1 cellular context compared by ENCODE assay signal in the genomic region with DNA sequence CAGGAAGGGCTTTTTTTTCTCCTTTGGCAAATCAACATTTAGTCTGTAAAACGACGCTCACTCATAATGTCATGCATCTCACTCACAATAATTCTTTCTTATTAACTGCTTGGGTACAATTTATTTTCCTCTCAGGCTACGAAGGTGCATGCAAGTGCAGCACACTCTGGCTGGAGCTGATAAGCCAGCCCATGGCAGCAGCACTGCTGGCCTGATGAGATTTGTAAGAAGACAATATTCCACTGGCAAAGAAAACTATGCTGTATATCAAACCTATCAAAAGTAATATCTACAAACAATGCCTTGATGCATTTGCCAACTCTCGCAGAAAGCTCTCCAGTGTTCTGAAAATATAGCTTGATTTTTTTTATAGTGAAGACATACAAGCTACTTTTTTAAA.
TF ChIP-seq lines count a peak whose summit lies in the region.

No MANE protein-coding gene starts in this region.

TF ChIP-seq in K562, 482 proteins besides CTCF, POLR2A, EP300 and RAD21 (continued from another document and continues in another):
- TF ChIP-seq, protein P1, sequence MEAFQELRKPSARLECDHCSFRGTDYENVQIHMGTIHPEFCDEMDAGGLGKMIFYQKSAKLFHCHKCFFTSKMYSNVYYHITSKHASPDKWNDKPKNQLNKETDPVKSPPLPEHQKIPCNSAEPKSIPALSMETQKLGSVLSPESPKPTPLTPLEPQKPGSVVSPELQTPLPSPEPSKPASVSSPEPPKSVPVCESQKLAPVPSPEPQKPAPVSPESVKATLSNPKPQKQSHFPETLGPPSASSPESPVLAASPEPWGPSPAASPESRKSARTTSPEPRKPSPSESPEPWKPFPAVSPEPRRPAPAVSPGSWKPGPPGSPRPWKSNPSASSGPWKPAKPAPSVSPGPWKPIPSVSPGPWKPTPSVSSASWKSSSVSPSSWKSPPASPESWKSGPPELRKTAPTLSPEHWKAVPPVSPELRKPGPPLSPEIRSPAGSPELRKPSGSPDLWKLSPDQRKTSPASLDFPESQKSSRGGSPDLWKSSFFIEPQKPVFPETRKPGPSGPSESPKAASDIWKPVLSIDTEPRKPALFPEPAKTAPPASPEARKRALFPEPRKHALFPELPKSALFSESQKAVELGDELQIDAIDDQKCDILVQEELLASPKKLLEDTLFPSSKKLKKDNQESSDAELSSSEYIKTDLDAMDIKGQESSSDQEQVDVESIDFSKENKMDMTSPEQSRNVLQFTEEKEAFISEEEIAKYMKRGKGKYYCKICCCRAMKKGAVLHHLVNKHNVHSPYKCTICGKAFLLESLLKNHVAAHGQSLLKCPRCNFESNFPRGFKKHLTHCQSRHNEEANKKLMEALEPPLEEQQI (IDR thresholded peaks at IDR 0.05): 0 out of 2 replicates have a peak, but pooled peaks have one; percentile 27
- TF ChIP-seq XRCC3 (IDR thresholded peaks at IDR 0.05) (no peak), SOX6 (IDR thresholded peaks at IDR 0.05) (peak; percentile 95), POLR2AphosphoS5 (IDR thresholded peaks at IDR 0.05; ENCODE audit: control insufficient read depth, insufficient read depth, low read depth, low read length) (peak; percentile 92), ZNF24 (IDR thresholded peaks at IDR 0.05) (no peak), TAL1 (IDR thresholded peaks at IDR 0.05) (peak; percentile 93), ZBTB17 (CRISPR knock-in tag; IDR thresholded peaks at IDR 0.05) (no peak), ZNF830 (CRISPR knock-in tag; IDR thresholded peaks at IDR 0.05) (no peak), CREM (IDR thresholded peaks at IDR 0.05; ENCODE audit: low read depth) (0 out of 2 replicates have a peak, but pooled peaks have one; percentile 21), ADNP (tag; IDR thresholded peaks at IDR 0.05) (0 out of 2 replicates have a peak, but pooled peaks have one; percentile 23), SUPT5H (IDR thresholded peaks at IDR 0.05) (no peak), DPF2 (IDR thresholded peaks at IDR 0.05) (peak; percentile 87), ZKSCAN1 (IDR thresholded peaks at IDR 0.05; ENCODE audit: low read depth, low read length) (0 out of 2 replicates have a peak, but pooled peaks have one; percentile 32), NFIC (IDR thresholded peaks at IDR 0.05) (peak; percentile 51), STAT5A (IDR thresholded peaks at IDR 0.05; ENCODE audit: borderline replicate concordance, low read length) (peak; percentile 78), ARID1B (IDR thresholded peaks at IDR 0.05) (peak; percentile 91), BHLHE40 (IDR thresholded peaks at IDR 0.05; ENCODE audit: low read length) (peak; percentile 22; the same call in 1 of the 2 replicates), TCF3 (CRISPR knock-in tag; IDR thresholded peaks at IDR 0.05) (peak; percentile 52; the same call in 1 of the 2 replicates), CBFA2T2 (conservative IDR thresholded peaks at IDR 0.05) (peak; percentile 86), SMARCC2 (IDR thresholded peaks at IDR 0.05; ENCODE audit: low read depth) (peak; percentile 75), MEIS2 (IDR thresholded peaks at IDR 0.05; ENCODE audit: partially characterized antibody) (peak; percentile 81), NFIX (CRISPR knock-in tag; IDR thresholded peaks at IDR 0.05; ENCODE audit: low read depth) (no peak), KLF16 (IDR thresholded peaks at IDR 0.05) (peak; percentile 60; the same call in 1 of the 2 replicates), PML (IDR thresholded peaks at IDR 0.05; ENCODE audit: low read length) (peak; percentile 76), TEAD4 (IDR thresholded peaks at IDR 0.05; ENCODE audit: low read length) (peak; percentile 93), TEAD4 (CRISPR knock-in tag; IDR thresholded peaks at IDR 0.05; ENCODE audit: borderline replicate concordance) (no peak), RFX5 (IDR thresholded peaks at IDR 0.05; ENCODE audit: low read depth, low read length) (no peak), TEAD1 (CRISPR knock-in tag; IDR thresholded peaks at IDR 0.05) (no peak), CREB1 (IDR thresholded peaks at IDR 0.05) (0 out of 2 replicates have a peak, but pooled peaks have one; percentile 23), CREB1 (CRISPR knock-in tag; IDR thresholded peaks at IDR 0.05) (no peak), NCOR1 (IDR thresholded peaks at IDR 0.05) (peak; percentile 81), SMARCE1 (IDR thresholded peaks at IDR 0.05) (peak; percentile 77)
- TF ChIP-seq, protein P2, sequence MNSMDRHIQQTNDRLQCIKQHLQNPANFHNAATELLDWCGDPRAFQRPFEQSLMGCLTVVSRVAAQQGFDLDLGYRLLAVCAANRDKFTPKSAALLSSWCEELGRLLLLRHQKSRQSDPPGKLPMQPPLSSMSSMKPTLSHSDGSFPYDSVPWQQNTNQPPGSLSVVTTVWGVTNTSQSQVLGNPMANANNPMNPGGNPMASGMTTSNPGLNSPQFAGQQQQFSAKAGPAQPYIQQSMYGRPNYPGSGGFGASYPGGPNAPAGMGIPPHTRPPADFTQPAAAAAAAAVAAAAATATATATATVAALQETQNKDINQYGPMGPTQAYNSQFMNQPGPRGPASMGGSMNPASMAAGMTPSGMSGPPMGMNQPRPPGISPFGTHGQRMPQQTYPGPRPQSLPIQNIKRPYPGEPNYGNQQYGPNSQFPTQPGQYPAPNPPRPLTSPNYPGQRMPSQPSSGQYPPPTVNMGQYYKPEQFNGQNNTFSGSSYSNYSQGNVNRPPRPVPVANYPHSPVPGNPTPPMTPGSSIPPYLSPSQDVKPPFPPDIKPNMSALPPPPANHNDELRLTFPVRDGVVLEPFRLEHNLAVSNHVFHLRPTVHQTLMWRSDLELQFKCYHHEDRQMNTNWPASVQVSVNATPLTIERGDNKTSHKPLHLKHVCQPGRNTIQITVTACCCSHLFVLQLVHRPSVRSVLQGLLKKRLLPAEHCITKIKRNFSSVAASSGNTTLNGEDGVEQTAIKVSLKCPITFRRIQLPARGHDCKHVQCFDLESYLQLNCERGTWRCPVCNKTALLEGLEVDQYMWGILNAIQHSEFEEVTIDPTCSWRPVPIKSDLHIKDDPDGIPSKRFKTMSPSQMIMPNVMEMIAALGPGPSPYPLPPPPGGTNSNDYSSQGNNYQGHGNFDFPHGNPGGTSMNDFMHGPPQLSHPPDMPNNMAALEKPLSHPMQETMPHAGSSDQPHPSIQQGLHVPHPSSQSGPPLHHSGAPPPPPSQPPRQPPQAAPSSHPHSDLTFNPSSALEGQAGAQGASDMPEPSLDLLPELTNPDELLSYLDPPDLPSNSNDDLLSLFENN (IDR thresholded peaks at IDR 0.05; ENCODE audit: low read depth in 2 of 2, low read length in 2 of 2): peak in 1 of 2 experiments; percentile 74; a peak in 2 of 4 replicates
- TF ChIP-seq, protein P3, sequence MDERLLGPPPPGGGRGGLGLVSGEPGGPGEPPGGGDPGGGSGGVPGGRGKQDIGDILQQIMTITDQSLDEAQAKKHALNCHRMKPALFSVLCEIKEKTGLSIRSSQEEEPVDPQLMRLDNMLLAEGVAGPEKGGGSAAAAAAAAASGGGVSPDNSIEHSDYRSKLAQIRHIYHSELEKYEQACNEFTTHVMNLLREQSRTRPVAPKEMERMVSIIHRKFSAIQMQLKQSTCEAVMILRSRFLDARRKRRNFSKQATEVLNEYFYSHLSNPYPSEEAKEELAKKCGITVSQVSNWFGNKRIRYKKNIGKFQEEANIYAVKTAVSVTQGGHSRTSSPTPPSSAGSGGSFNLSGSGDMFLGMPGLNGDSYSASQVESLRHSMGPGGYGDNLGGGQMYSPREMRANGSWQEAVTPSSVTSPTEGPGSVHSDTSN (CRISPR knock-in tag; IDR thresholded peaks at IDR 0.05; ENCODE audit: low read depth): no peak
- TF ChIP-seq, protein P3 (tag; conservative IDR thresholded peaks at IDR 0.05; ENCODE audit: low read depth): peak; percentile 81
- TF ChIP-seq, protein P4, sequence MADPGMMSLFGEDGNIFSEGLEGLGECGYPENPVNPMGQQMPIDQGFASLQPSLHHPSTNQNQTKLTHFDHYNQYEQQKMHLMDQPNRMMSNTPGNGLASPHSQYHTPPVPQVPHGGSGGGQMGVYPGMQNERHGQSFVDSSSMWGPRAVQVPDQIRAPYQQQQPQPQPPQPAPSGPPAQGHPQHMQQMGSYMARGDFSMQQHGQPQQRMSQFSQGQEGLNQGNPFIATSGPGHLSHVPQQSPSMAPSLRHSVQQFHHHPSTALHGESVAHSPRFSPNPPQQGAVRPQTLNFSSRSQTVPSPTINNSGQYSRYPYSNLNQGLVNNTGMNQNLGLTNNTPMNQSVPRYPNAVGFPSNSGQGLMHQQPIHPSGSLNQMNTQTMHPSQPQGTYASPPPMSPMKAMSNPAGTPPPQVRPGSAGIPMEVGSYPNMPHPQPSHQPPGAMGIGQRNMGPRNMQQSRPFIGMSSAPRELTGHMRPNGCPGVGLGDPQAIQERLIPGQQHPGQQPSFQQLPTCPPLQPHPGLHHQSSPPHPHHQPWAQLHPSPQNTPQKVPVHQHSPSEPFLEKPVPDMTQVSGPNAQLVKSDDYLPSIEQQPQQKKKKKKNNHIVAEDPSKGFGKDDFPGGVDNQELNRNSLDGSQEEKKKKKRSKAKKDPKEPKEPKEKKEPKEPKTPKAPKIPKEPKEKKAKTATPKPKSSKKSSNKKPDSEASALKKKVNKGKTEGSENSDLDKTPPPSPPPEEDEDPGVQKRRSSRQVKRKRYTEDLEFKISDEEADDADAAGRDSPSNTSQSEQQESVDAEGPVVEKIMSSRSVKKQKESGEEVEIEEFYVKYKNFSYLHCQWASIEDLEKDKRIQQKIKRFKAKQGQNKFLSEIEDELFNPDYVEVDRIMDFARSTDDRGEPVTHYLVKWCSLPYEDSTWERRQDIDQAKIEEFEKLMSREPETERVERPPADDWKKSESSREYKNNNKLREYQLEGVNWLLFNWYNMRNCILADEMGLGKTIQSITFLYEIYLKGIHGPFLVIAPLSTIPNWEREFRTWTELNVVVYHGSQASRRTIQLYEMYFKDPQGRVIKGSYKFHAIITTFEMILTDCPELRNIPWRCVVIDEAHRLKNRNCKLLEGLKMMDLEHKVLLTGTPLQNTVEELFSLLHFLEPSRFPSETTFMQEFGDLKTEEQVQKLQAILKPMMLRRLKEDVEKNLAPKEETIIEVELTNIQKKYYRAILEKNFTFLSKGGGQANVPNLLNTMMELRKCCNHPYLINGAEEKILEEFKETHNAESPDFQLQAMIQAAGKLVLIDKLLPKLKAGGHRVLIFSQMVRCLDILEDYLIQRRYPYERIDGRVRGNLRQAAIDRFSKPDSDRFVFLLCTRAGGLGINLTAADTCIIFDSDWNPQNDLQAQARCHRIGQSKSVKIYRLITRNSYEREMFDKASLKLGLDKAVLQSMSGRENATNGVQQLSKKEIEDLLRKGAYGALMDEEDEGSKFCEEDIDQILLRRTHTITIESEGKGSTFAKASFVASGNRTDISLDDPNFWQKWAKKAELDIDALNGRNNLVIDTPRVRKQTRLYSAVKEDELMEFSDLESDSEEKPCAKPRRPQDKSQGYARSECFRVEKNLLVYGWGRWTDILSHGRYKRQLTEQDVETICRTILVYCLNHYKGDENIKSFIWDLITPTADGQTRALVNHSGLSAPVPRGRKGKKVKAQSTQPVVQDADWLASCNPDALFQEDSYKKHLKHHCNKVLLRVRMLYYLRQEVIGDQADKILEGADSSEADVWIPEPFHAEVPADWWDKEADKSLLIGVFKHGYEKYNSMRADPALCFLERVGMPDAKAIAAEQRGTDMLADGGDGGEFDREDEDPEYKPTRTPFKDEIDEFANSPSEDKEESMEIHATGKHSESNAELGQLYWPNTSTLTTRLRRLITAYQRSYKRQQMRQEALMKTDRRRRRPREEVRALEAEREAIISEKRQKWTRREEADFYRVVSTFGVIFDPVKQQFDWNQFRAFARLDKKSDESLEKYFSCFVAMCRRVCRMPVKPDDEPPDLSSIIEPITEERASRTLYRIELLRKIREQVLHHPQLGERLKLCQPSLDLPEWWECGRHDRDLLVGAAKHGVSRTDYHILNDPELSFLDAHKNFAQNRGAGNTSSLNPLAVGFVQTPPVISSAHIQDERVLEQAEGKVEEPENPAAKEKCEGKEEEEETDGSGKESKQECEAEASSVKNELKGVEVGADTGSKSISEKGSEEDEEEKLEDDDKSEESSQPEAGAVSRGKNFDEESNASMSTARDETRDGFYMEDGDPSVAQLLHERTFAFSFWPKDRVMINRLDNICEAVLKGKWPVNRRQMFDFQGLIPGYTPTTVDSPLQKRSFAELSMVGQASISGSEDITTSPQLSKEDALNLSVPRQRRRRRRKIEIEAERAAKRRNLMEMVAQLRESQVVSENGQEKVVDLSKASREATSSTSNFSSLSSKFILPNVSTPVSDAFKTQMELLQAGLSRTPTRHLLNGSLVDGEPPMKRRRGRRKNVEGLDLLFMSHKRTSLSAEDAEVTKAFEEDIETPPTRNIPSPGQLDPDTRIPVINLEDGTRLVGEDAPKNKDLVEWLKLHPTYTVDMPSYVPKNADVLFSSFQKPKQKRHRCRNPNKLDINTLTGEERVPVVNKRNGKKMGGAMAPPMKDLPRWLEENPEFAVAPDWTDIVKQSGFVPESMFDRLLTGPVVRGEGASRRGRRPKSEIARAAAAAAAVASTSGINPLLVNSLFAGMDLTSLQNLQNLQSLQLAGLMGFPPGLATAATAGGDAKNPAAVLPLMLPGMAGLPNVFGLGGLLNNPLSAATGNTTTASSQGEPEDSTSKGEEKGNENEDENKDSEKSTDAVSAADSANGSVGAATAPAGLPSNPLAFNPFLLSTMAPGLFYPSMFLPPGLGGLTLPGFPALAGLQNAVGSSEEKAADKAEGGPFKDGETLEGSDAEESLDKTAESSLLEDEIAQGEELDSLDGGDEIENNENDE (IDR thresholded peaks at IDR 0.05; ENCODE audit: low read depth, low read length): no peak
- TF ChIP-seq, protein P5, sequence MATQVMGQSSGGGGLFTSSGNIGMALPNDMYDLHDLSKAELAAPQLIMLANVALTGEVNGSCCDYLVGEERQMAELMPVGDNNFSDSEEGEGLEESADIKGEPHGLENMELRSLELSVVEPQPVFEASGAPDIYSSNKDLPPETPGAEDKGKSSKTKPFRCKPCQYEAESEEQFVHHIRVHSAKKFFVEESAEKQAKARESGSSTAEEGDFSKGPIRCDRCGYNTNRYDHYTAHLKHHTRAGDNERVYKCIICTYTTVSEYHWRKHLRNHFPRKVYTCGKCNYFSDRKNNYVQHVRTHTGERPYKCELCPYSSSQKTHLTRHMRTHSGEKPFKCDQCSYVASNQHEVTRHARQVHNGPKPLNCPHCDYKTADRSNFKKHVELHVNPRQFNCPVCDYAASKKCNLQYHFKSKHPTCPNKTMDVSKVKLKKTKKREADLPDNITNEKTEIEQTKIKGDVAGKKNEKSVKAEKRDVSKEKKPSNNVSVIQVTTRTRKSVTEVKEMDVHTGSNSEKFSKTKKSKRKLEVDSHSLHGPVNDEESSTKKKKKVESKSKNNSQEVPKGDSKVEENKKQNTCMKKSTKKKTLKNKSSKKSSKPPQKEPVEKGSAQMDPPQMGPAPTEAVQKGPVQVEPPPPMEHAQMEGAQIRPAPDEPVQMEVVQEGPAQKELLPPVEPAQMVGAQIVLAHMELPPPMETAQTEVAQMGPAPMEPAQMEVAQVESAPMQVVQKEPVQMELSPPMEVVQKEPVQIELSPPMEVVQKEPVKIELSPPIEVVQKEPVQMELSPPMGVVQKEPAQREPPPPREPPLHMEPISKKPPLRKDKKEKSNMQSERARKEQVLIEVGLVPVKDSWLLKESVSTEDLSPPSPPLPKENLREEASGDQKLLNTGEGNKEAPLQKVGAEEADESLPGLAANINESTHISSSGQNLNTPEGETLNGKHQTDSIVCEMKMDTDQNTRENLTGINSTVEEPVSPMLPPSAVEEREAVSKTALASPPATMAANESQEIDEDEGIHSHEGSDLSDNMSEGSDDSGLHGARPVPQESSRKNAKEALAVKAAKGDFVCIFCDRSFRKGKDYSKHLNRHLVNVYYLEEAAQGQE (CRISPR knock-in tag; IDR thresholded peaks at IDR 0.05; ENCODE audit: low read depth): no peak
